14 cellular contexts compared by ENCODE assay signal in the genomic region with DNA sequence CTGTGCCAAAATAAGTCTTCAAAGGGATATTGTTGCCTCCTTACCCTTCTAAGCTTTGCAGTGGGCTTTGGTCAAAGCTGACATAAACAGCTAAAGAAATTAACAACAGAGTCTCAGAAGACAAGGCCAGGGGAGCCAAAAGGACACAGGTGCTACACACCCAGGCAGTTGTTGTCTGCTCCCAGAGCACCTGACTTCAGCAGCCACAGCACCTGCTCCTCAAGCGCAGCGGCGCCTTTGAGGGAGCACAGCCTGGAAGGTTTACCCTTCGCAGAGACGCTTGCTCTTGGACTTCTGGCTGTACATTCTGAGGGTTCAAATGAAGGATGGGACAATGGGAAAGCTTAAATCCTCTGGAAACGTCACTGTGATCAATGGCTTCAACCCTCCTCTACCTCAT. TPM values are rescaled to one million over a fixed set of nuclear protein-coding genes. Genes with fewer than 3 reads are reported as not detected.
A peak's percentile ranks its signal among the peaks of the same experiment; 100 is the strongest.
DNase-seq lines count a peak whose midpoint lies in the region; ATAC-seq, FAIRE-seq and TF ChIP-seq lines count a peak whose summit lies in the region.
"Had no signal": no experiment of that assay in that cellular context is flagged by ENCODE, and none has a peak within 500 bp of the region (broad histone marks: within the 10 kb centered on the region; RNA-seq: fewer than 3 reads in every experiment).

No MANE protein-coding gene starts in this region.

- no peak overlapping the region for H2BK12ac ChIP-seq in H1 (ENCODE audit: low read depth, low read length)

- no peaks in the 10 kb centered on the region for H3K27me3 ChIP-seq in H1 (replicated peaks in 1 of 4; ENCODE audit: control insufficient read depth in 3 of 4, extremely low read depth in 1 of 4, insufficient read depth in 3 of 4, low read length in 3 of 4)
- H3K27me3 ChIP-seq in heart left ventricle: no peaks in the 10 kb centered on the region
- H3K27me3 ChIP-seq: thyroid gland had no signal

- H3K9ac ChIP-seq in H1 (replicated peaks in 1 of 4; ENCODE audit: extremely low read depth in 1 of 4, low read depth in 3 of 4, low read length in 3 of 4): no peak overlapping the region

- peaks cover 3 to 19% (median 16%) of the 10 kb centered on the region in 4 experiments; a peak in 6 of 7 replicates for H3K4me1 ChIP-seq in H1 (replicated peaks in 1 of 4; ENCODE audit: control insufficient read depth in 3 of 4, insufficient read depth in 4 of 4, low read length in 3 of 4)
- peaks cover 5 to 87% (median 45%) of the 10 kb centered on the region in 12 donors for H3K4me1 ChIP-seq in heart left ventricle

- H4K5ac ChIP-seq in H1 (ENCODE audit: insufficient read length, low read depth, low read length): no peak overlapping the region

- DNase-seq in HTR-8/SVneo (ENCODE audit: insufficient read length, low spot score) (no peak), NCI-H510A (lab: John Stamatoyannopoulos, UW) (peak; percentile 69), H1 (ENCODE audit: low read depth in 1 of 2, low spot score in 2 of 2) (no peak), progenitor cell of endocrine pancreas (ENCODE audit: low spot score, unreplicated experiment) (no peak), heart left ventricle (no peak), putamen (ENCODE audit: low spot score) (no peak)
- DNase-seq in central memory CD4-positive, alpha-beta T cell: no peak
- DNase-seq: activated T-cell treated with anti-CD3 and anti-CD28 coated beads, Interleukin-2, amount 50 U/mL, for 48 hours; NCI-H1048; stimulated activated CD4-positive, alpha-beta T cell treated with anti-CD3 and anti-CD28 coated beads, Interleukin-4, amount 100 ng/mL, for 4 hours; thyroid gland had no signal

- ATAC-seq in GM21576 (IDR thresholded peaks at IDR 0.05; ENCODE audit: unreplicated experiment) (no peak), heart left ventricle (no peak)

- no peak overlapping the region for H3K56ac ChIP-seq in H1 (replicated peaks; ENCODE audit: insufficient read length, low read depth, low read length)

- no peak overlapping the region for H3K4me3 ChIP-seq in H1 (ENCODE audit: extremely low read depth in 1 of 4, insufficient read depth in 2 of 4, low read depth in 3 of 4, low read length in 4 of 4)
- H3K4me3 ChIP-seq in heart left ventricle: no peak overlapping the region
- H3K4me3 ChIP-seq: HAP-1, thyroid gland had no signal

- POLR2A ChIA-PET in H1 (lab: Charles Lee; ENCODE audit: partially characterized antibody): interaction anchor here (0.9 to 1.7 kb wide), 4 partner anchors 10 to 27 kb away, joined by 3 to 6 read pairs (median 4); partner anchors contain the start of gene B4GALT5

- H3K4me2 ChIP-seq in H1 (ENCODE audit: insufficient read depth in 1 of 2, low read depth in 2 of 2, low read length in 2 of 2): no peak overlapping the region

- no peak for TF ChIP-seq RAD21 in H1 (IDR thresholded peaks at IDR 0.05 in 1 of 2, conservative IDR thresholded peaks at IDR 0.05 in 1 of 2; ENCODE audit: low read depth in 2 of 2, low read length in 2 of 2)

- peaks cover 4% of the 10 kb centered on the region; the same call in 1 of the 2 replicates for H3K79me1 ChIP-seq in H1 (ENCODE audit: low read depth, low read length)

- H3K36me3 ChIP-seq in H1 (ENCODE audit: control insufficient read depth in 2 of 4, insufficient read depth in 4 of 4, low read length in 3 of 4): no peaks in the 10 kb centered on the region
- no peaks in the 10 kb centered on the region for H3K36me3 ChIP-seq in heart left ventricle
- H3K36me3 ChIP-seq: HAP-1, thyroid gland had no signal

- H4K8ac ChIP-seq in H1 (ENCODE audit: extremely low read depth, insufficient read depth, low read length): no peak overlapping the region

- no peak for TF ChIP-seq POLR2A in H1 (IDR thresholded peaks at IDR 0.05; ENCODE audit: control extremely low read depth in 1 of 2, low read depth in 2 of 2, low read length in 2 of 2)
- no peak for TF ChIP-seq POLR2A in heart left ventricle (IDR thresholded peaks at IDR 0.05)

- no peak overlapping the region for H2AFZ ChIP-seq in H1 (ENCODE audit: low read length)

- H3K79me2 ChIP-seq in H1 (ENCODE audit: control insufficient read depth in 1 of 2, insufficient read depth in 2 of 2, low read length in 2 of 2): peaks cover 50 to 100% of the 10 kb centered on the region in 2 experiments

- no peaks in the 10 kb centered on the region for H3K27me3 Mint-ChIP-seq in progenitor cell of endocrine pancreas

- intact Hi-C loops in heart left ventricle (cut with DNase I): loop anchor here in 1 of 10 donors (5.0 kb wide), 1 partner anchor 40 kb away; no protein-coding TSS in a partner anchor

- no peaks in the 10 kb centered on the region for H3K23me2 ChIP-seq in H1 (ENCODE audit: low read depth, low read length)

- H3K9me3 Mint-ChIP-seq in progenitor cell of endocrine pancreas (ENCODE audit: low read depth): no peaks in the 10 kb centered on the region

- H4K91ac ChIP-seq in H1 (replicated peaks; ENCODE audit: insufficient read length, low read length): no peak overlapping the region

- no peak overlapping the region for H3K23ac ChIP-seq in H1 (ENCODE audit: insufficient read length)

- H3K9me3 ChIP-seq in H1 (ENCODE audit: insufficient read depth in 2 of 2, low read depth in 1 of 2, low read length in 1 of 2) (no peaks in the 10 kb centered on the region), heart left ventricle (no peaks in the 10 kb centered on the region)
- H3K9me3 ChIP-seq: HAP-1, thyroid gland had no signal

- H2BK15ac ChIP-seq in H1 (ENCODE audit: low read length): no peak overlapping the region

- no peak overlapping the region for H3K4ac ChIP-seq in H1 (replicated peaks; ENCODE audit: insufficient read length, low read depth, low read length)

- H3K4me1 Mint-ChIP-seq in progenitor cell of endocrine pancreas (ENCODE audit: low read depth): peaks cover 24% of the 10 kb centered on the region

- no peak overlapping the region for H3K14ac ChIP-seq in H1 (ENCODE audit: insufficient read length)

- WGBS in H1 (ENCODE audit: extremely low coverage in 1 of 2, insufficient coverage in 1 of 2, insufficient read length in 1 of 2, insufficient replicate concordance in 2 of 2, low coverage in 1 of 2, low lambda C conversion rate in 2 of 2, missing lambda C conversion rate in 1 of 2), 2 experiments: 84% methylated on average over 6 of the region's 6 CpGs; no CpG with 5 or more reads in 1 of the 2 experiments
- WGBS in heart left ventricle, 4 donors: 89 to 95% (median 91%) methylated on average over 6 of the region's 6 CpGs

- no peak overlapping the region for H2BK5ac ChIP-seq in H1 (ENCODE audit: low read depth, low read length)

- H3K4me3 Mint-ChIP-seq in progenitor cell of endocrine pancreas (ENCODE audit: low read depth): no peak overlapping the region

- no peak overlapping the region for H3K27ac ChIP-seq in H1 (ENCODE audit: low read depth, low read length)
- peak overlapping the region in 1 of 12 donors; percentile 7 for H3K27ac ChIP-seq in heart left ventricle
- H3K27ac ChIP-seq: thyroid gland had no signal

- H2BK120ac ChIP-seq in H1 (replicated peaks; ENCODE audit: low read depth, low read length): no peak overlapping the region

- CTCF ChIA-PET in H1 (lab: Charles Lee; ENCODE audit: partially characterized antibody): interaction anchor here (1.0 to 1.3 kb wide), 2 partner anchors 44 to 190 kb away, joined by 3 read pairs; no protein-coding TSS in a partner anchor

- no peak overlapping the region for H2BK20ac ChIP-seq in H1 (ENCODE audit: low read length)

- no peaks in the 10 kb centered on the region for H3K36me3 Mint-ChIP-seq in progenitor cell of endocrine pancreas (ENCODE audit: insufficient read depth)

- no peak overlapping the region for H2AK5ac ChIP-seq in H1 (ENCODE audit: low read depth, low read length)

- H3K18ac ChIP-seq in H1 (ENCODE audit: extremely low read depth, low read length): no peak overlapping the region

- TF ChIP-seq CTCF in H1 (IDR thresholded peaks at IDR 0.05; ENCODE audit: control extremely low read depth in 1 of 3, insufficient read depth in 1 of 3, low read depth in 1 of 3, low read length in 3 of 3): no peak
- no peak for TF ChIP-seq CTCF in progenitor cell of endocrine pancreas (IDR thresholded peaks at IDR 0.05; ENCODE audit: unreplicated experiment)
- TF ChIP-seq CTCF in heart left ventricle (IDR thresholded peaks at IDR 0.05): no peak

- H3K27ac Mint-ChIP-seq in progenitor cell of endocrine pancreas: peak overlapping the region; percentile 40

- TF ChIP-seq EP300 in H1 (IDR thresholded peaks at IDR 0.05; ENCODE audit: borderline replicate concordance in 1 of 2, low read depth in 2 of 2, low read length in 2 of 2): no peak

- peaks cover 32 to 45% of the 10 kb centered on the region in 2 experiments for H4K20me1 ChIP-seq in H1 (replicated peaks in 1 of 2; ENCODE audit: control insufficient read depth in 1 of 2, insufficient read depth in 2 of 2, low read length in 2 of 2)

- FAIRE-seq in HTR-8/SVneo (lab: Jason Lieb, UNC) (peak; percentile 36), H1 (lab: Jason Lieb, UNC) (no peak)
- FAIRE-seq: colon had no signal

TF ChIP-seq in H1, 55 proteins besides CTCF, POLR2A, EP300 and RAD21:
- TF ChIP-seq JUND (IDR thresholded peaks at IDR 0.05; ENCODE audit: low read length) (no peak), SP4 (IDR thresholded peaks at IDR 0.05; ENCODE audit: low read length) (no peak), CBX8 (IDR thresholded peaks at IDR 0.05; ENCODE audit: borderline replicate concordance, low read depth, low read length) (no peak), MAX (IDR thresholded peaks at IDR 0.05) (peak; percentile 34; the same call in 1 of the 2 replicates), JUN (IDR thresholded peaks at IDR 0.05; ENCODE audit: low read depth, low read length) (no peak)

RNA-seq across cellular contexts. Expression of gene B4GALT5, which starts 16.6 kb away (rescaled TPM):
- 73.5 and 75.4 TPM in 2 replicates for total RNA-seq in H1 (2021; fragmentation: NEBNext Ultra II Directional; extraction: Animal tissue kit (Norgen Biotek cat#: 25700))
- polyA plus RNA-seq in H1 (2011; rRNA removed): 39.1 and 46.5 TPM in 2 replicates
- 43.0 TPM for polyA plus RNA-seq in H1 (2011; cell fraction: cytosol; rRNA removed)
- polyA plus RNA-seq in H1 (2011; cell fraction: nucleus; rRNA removed): 26.3 TPM
- 41.6 to 48.4 TPM (median 44.5 TPM) in 4 replicates for polyA plus RNA-seq in H1 (2012, experiment 1 of 2)
- polyA plus RNA-seq in H1 (2012, experiment 2 of 2): 24.7 TPM
- 57.2 TPM for polyA plus RNA-seq in H1 (2013, experiment 1 of 2)
- polyA plus RNA-seq in H1 (2013, experiment 2 of 2): 71.0 TPM
- 59.0 and 69.0 TPM in 2 replicates for polyA minus RNA-seq in H1 (2011; rRNA and poly(A)+ RNA removed)
- 36.1 TPM for polyA minus RNA-seq in H1 (2011; cell fraction: cytosol; rRNA and poly(A)+ RNA removed)
- polyA minus RNA-seq in H1 (2011; cell fraction: nucleus; rRNA and poly(A)+ RNA removed): 20.6 TPM
- total RNA-seq in progenitor cell of endocrine pancreas: 58.6 and 58.8 TPM in 2 replicates
- total RNA-seq in heart left ventricle: 10 to 100 TPM; 17.0 to 60.4 (median 33.5) TPM
- polyA plus RNA-seq in heart left ventricle: 10 to 100 TPM in 1 of 2 donors, 1 to 10 TPM in 1; 7.0 to 29.3 TPM
